8 cellular contexts compared by ENCODE assay signal in genomic region chr20:41078329-41078728, GRCh38. TPM values are rescaled to one million over a fixed set of nuclear protein-coding genes. Genes with fewer than 3 reads are reported as not detected.
A peak's percentile ranks its signal among the peaks of the same experiment; 100 is the strongest.
DNase-seq lines count a peak whose midpoint lies in the region; ATAC-seq and TF ChIP-seq lines count a peak whose summit lies in the region.

No MANE protein-coding gene starts in this region.

- peaks cover 45 to 65% (median 59%) of the 10 kb centered on the region in 3 donors for H3K4me1 Mint-ChIP-seq in CD8-positive, alpha-beta memory T cell
- H3K4me1 Mint-ChIP-seq in activated T-helper 2 cell treated with anti-CD3 and anti-CD28 coated beads, Interferon-gamma antibody, Interleukin-2, Interleukin-4, amounts not matched to agents 10 μg/mL and 5 μg/mL and 100 μg/mL, durations not matched to agents 14 hours and 24 hours and 36 hours (ENCODE audit: low read depth) = peaks cover 68% of the 10 kb centered on the region
- peaks cover 40% of the 10 kb centered on the region for H3K4me1 Mint-ChIP-seq in type B pancreatic cell (ENCODE audit: unreplicated experiment)

- H3K4me1 ChIP-seq in CD8-positive, alpha-beta memory T cell (ENCODE audit: insufficient read depth, low read length) = peaks cover 44% of the 10 kb centered on the region
- peaks cover 6% of the 10 kb centered on the region for H3K4me1 ChIP-seq in effector memory CD4-positive, alpha-beta T cell (ENCODE audit: control insufficient read depth, insufficient read depth, low read length, poor library complexity, severe bottlenecking)

- peaks cover 17% of the 10 kb centered on the region for H3K36me3 ChIP-seq in CD8-positive, alpha-beta memory T cell (ENCODE audit: insufficient read depth, low read length)
- peaks cover 39% of the 10 kb centered on the region for H3K36me3 ChIP-seq in effector memory CD4-positive, alpha-beta T cell (ENCODE audit: control insufficient read depth, insufficient read depth, low read length)

- H3K36me3 Mint-ChIP-seq in CD8-positive, alpha-beta memory T cell = peaks cover 4 to 72% (median 22%) of the 10 kb centered on the region in 3 donors
- H3K36me3 Mint-ChIP-seq in activated T-helper 2 cell treated with anti-CD3 and anti-CD28 coated beads, Interferon-gamma antibody, Interleukin-2, Interleukin-4, amounts not matched to agents 10 μg/mL and 5 μg/mL and 100 μg/mL, durations not matched to agents 14 hours and 24 hours and 36 hours (ENCODE audit: low read depth) = peaks cover 75% of the 10 kb centered on the region
- peaks cover 43% of the 10 kb centered on the region for H3K36me3 Mint-ChIP-seq in type B pancreatic cell

- no peak for ATAC-seq in HG03175 (IDR thresholded peaks at IDR 0.05; ENCODE audit: unreplicated experiment)

- H3K27ac Mint-ChIP-seq in CD8-positive, alpha-beta memory T cell = peak overlapping the region in 7 of 8 donors; percentile 45 to 83 (median 58)
- peak overlapping the region; percentile 14 for H3K27ac Mint-ChIP-seq in activated T-helper 2 cell treated with anti-CD3 and anti-CD28 coated beads, Interferon-gamma antibody, Interleukin-2, Interleukin-4, amounts not matched to agents 10 μg/mL and 5 μg/mL and 100 μg/mL, durations not matched to agents 14 hours and 24 hours and 36 hours
- peak overlapping the region; percentile 54 for H3K27ac Mint-ChIP-seq in type B pancreatic cell

- H3K9me3 Mint-ChIP-seq in CD8-positive, alpha-beta memory T cell = no peaks in the 10 kb centered on the region
- H3K9me3 Mint-ChIP-seq in activated T-helper 2 cell treated with anti-CD3 and anti-CD28 coated beads, Interferon-gamma antibody, Interleukin-2, Interleukin-4, amounts not matched to agents 10 μg/mL and 5 μg/mL and 100 μg/mL, durations not matched to agents 14 hours and 24 hours and 36 hours = no peaks in the 10 kb centered on the region
- H3K9me3 Mint-ChIP-seq in type B pancreatic cell = no peaks in the 10 kb centered on the region

- H3K27me3 Mint-ChIP-seq in CD8-positive, alpha-beta memory T cell = no peaks in the 10 kb centered on the region
- no peaks in the 10 kb centered on the region for H3K27me3 Mint-ChIP-seq in activated T-helper 2 cell treated with anti-CD3 and anti-CD28 coated beads, Interferon-gamma antibody, Interleukin-2, Interleukin-4, amounts not matched to agents 10 μg/mL and 5 μg/mL and 100 μg/mL, durations not matched to agents 14 hours and 24 hours and 36 hours (ENCODE audit: low read depth)
- no peaks in the 10 kb centered on the region for H3K27me3 Mint-ChIP-seq in type B pancreatic cell

- DNase-seq in CD8-positive, alpha-beta memory T cell = peak in 2 of 5 donors; percentile 15 to 17
- DNase-seq in HT1080 (ENCODE audit: low read depth) (peak; percentile 59), iris pigment epithelial cell (ENCODE audit: low read depth) (peak; percentile 68), type B pancreatic cell (ENCODE audit: extremely low spot score, unreplicated experiment) (no peak), cortex of kidney (lab: John Stamatoyannopoulos, UW) (no peak)
- DNase-seq in activated T-helper 2 cell treated with anti-CD3 and anti-CD28 coated beads, Interferon-gamma antibody, Interleukin-2, Interleukin-4, amounts not matched to agents 10 μg/mL and 5 μg/mL and 100 μg/mL, durations not matched to agents 14 hours and 24 hours and 36 hours (ENCODE audit: low spot score) = no peak
- no peak for DNase-seq in effector memory CD4-positive, alpha-beta T cell

- POLR2A ChIA-PET in CD8-positive, alpha-beta memory T cell (lab: Charles Lee) = no interaction called here

- H3K27ac ChIP-seq in CD8-positive, alpha-beta memory T cell (ENCODE audit: low read depth, low read length) = no peak overlapping the region
- no peak overlapping the region for H3K27ac ChIP-seq in effector memory CD4-positive, alpha-beta T cell (ENCODE audit: insufficient read depth, low read length, poor library complexity, severe bottlenecking)

- CTCF ChIA-PET in CD8-positive, alpha-beta memory T cell (lab: Charles Lee) = interaction anchor here (1.1 to 3.2 kb wide), 2 partner anchors 52 to 87 kb away, joined by 3 to 13 read pairs; no protein-coding TSS in a partner anchor

- H3K4me3 ChIP-seq in CD8-positive, alpha-beta memory T cell (ENCODE audit: low read length) = no peak overlapping the region
- H3K4me3 ChIP-seq in effector memory CD4-positive, alpha-beta T cell (ENCODE audit: insufficient read depth, low read depth, low read length, poor library complexity, severe bottlenecking) = no peak overlapping the region

- TF ChIP-seq CTCF in type B pancreatic cell (conservative IDR thresholded peaks at IDR 0.05) = peak; percentile 65

- no peaks in the 10 kb centered on the region for H3K27me3 ChIP-seq in CD8-positive, alpha-beta memory T cell (ENCODE audit: insufficient read depth, low read length, poor library complexity, severe bottlenecking)
- no peaks in the 10 kb centered on the region for H3K27me3 ChIP-seq in effector memory CD4-positive, alpha-beta T cell (replicated peaks; ENCODE audit: control insufficient read depth, insufficient read depth, low read length, poor library complexity, severe bottlenecking)

- intact Hi-C loops in activated T-helper 2 cell treated with anti-CD3 and anti-CD28 coated beads, Interferon-gamma antibody, Interleukin-2, Interleukin-4, amounts not matched to agents 10 μg/mL and 5 μg/mL and 100 μg/mL, durations not matched to agents 14 hours and 24 hours and 36 hours (cut with micrococcal nuclease) = loop anchor here (2.0 kb wide), 1 partner anchor 50 kb away; the partner anchor contains the start of gene TOP1

- peak overlapping the region in 3 of 7 donors; percentile 19 to 46 (median 33) for H3K4me3 Mint-ChIP-seq in CD8-positive, alpha-beta memory T cell
- H3K4me3 Mint-ChIP-seq in activated T-helper 2 cell treated with anti-CD3 and anti-CD28 coated beads, Interferon-gamma antibody, Interleukin-2, Interleukin-4, amounts not matched to agents 10 μg/mL and 5 μg/mL and 100 μg/mL, durations not matched to agents 14 hours and 24 hours and 36 hours (ENCODE audit: low read depth) = no peak overlapping the region
- no peak overlapping the region for H3K4me3 Mint-ChIP-seq in type B pancreatic cell

- H3K9me3 ChIP-seq in CD8-positive, alpha-beta memory T cell (ENCODE audit: low read length) = no peaks in the 10 kb centered on the region
- no peaks in the 10 kb centered on the region for H3K9me3 ChIP-seq in effector memory CD4-positive, alpha-beta T cell (ENCODE audit: control insufficient read depth, low read length)

RNA-seq across cellular contexts. Expression of gene TOP1, which starts 49.7 kb away (rescaled TPM):
- total RNA-seq in CD8-positive, alpha-beta memory T cell = 100 to 1,000 TPM in 1 of 2 experiments, 10 to 100 TPM in 1; 98.5 to 103 TPM
- polyA plus RNA-seq in CD8-positive, alpha-beta memory T cell = 15.0 TPM
- total RNA-seq in HT1080 (2014; rRNA removed; shearing (Covaris generic)) = 20.8 and 26.7 TPM in 2 replicates
- polyA plus RNA-seq in HT1080 (2015; cell fraction: cytosol; rRNA removed) = 64.5 and 79.5 TPM in 2 replicates
- polyA plus RNA-seq in HT1080 (2015; cell fraction: nucleus; rRNA removed) = 119 and 120 TPM in 2 replicates
- 116 and 118 TPM in 2 replicates for total RNA-seq in activated T-helper 2 cell treated with anti-CD3 and anti-CD28 coated beads, Interferon-gamma antibody, Interleukin-2, Interleukin-4, amounts not matched to agents 10 μg/mL and 5 μg/mL and 100 μg/mL, durations not matched to agents 14 hours and 24 hours and 36 hours
- total RNA-seq in type B pancreatic cell (ENCODE audit: low replicate concordance) = 72.5 and 84.6 TPM in 2 replicates

RNA-seq across cellular contexts. Expression of gene PLCG1, which starts 59.0 kb away (rescaled TPM):
- total RNA-seq in CD8-positive, alpha-beta memory T cell = 100 to 1,000 TPM; 104 to 108 TPM
- 73.5 TPM for polyA plus RNA-seq in CD8-positive, alpha-beta memory T cell
- total RNA-seq in HT1080 (2014; rRNA removed; shearing (Covaris generic)) = 55.5 and 72.1 TPM in 2 replicates
- 28.9 and 29.5 TPM in 2 replicates for polyA plus RNA-seq in HT1080 (2015; cell fraction: cytosol; rRNA removed)
- polyA plus RNA-seq in HT1080 (2015; cell fraction: nucleus; rRNA removed) = 186 and 188 TPM in 2 replicates
- 174 and 187 TPM in 2 replicates for total RNA-seq in activated T-helper 2 cell treated with anti-CD3 and anti-CD28 coated beads, Interferon-gamma antibody, Interleukin-2, Interleukin-4, amounts not matched to agents 10 μg/mL and 5 μg/mL and 100 μg/mL, durations not matched to agents 14 hours and 24 hours and 36 hours
- 78.9 and 241 TPM in 2 replicates for total RNA-seq in type B pancreatic cell (ENCODE audit: low replicate concordance)

Comparison
In these comparisons a context has a peak if more than half of its experiments do, and no peak if none do; other contexts are left out.
1. DNase-seq: peak in HT1080 (single experiment) and iris pigment epithelial cell (single experiment); none in activated T-helper 2 cell treated with anti-CD3 and anti-CD28 coated beads, Interferon-gamma antibody, Interleukin-2, Interleukin-4, amounts not matched to agents 10 μg/mL and 5 μg/mL and 100 μg/mL, durations not matched to agents 14 hours and 24 hours and 36 hours (single experiment), type B pancreatic cell (single experiment), effector memory CD4-positive, alpha-beta T cell (0 of 3) and cortex of kidney (single experiment).
2. Peak in every context shown above with its lines, with median percentiles within 50 percentile points of each other: H3K27ac Mint-ChIP-seq.